Comparison of ENCODE assay signal across 15 cellular contexts in the genomic region with DNA sequence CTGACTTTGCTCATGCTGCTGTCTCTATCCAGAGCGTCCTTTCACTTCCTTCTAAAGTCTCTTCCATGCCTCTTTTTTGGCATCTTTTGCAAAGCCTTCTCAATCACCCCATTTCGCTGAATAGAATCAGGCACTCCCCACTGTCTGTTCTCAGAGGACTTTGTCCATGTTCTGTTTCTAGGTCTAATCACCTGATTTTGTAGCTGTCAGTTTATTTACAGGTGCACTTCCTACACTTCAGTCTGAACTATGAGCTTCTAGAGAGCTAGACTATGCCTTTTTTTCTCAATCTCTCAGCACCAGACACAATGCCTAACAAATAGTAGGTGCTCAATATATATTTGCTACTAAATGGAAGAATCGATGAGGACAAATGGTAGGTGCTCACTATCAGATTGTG. TPM values are rescaled to one million over a fixed set of nuclear protein-coding genes. Genes with fewer than 3 reads are reported as not detected.
"Had no signal": no experiment of that assay in that cellular context is flagged by ENCODE, and none has a peak within 500 bp of the region (broad histone marks: within the 10 kb centered on the region; RNA-seq: fewer than 3 reads in every experiment).

No MANE protein-coding gene starts in this region.

- H3K27me3 ChIP-seq: colonic mucosa, gastroesophageal sphincter, neural progenitor cell, tibial nerve had no signal

- ATAC-seq: activated T-cell treated with anti-CD3 and anti-CD28 coated beads, Interleukin-2, amount 50 U/mL, for 4 hours; gastroesophageal sphincter; stimulated activated memory B cell treated with anti-CD40 and anti-IgM and Interleukin-4, amounts not matched to agents 10 μg/mL and 1 μg/mL and 100 μg/mL, for 72 hours had no signal

- H3K27ac Mint-ChIP-seq: activated CD4-positive, alpha-beta memory T cell treated with anti-CD3 and anti-CD28 coated beads for 36 hours; activated naive CD8-positive, alpha-beta T cell treated with anti-CD3 and anti-CD28 coated beads, Interleukin-2, amount 10 ng/mL, durations not matched to agents 7 days and 5 days; neural progenitor cell; stimulated activated memory B cell treated with anti-CD40 and anti-IgM and Interleukin-4, amounts not matched to agents 10 μg/mL and 1 μg/mL and 100 μg/mL, for 72 hours had no signal

- FAIRE-seq: keratinocyte had no signal

- H3K4me3 ChIP-seq: colonic mucosa, gastroesophageal sphincter, left ventricle myocardium inferior, neural progenitor cell, tibial nerve had no signal

- H3K36me3 ChIP-seq: colonic mucosa, gastroesophageal sphincter, left ventricle myocardium inferior, neural progenitor cell, tibial nerve had no signal

- H3K27me3 Mint-ChIP-seq: activated CD4-positive, alpha-beta memory T cell treated with anti-CD3 and anti-CD28 coated beads for 36 hours had no signal

- H3K27ac ChIP-seq: colonic mucosa, gastroesophageal sphincter, left ventricle myocardium inferior, neural progenitor cell, tibial nerve, VCaP had no signal

- H3K36me3 Mint-ChIP-seq: activated CD4-positive, alpha-beta memory T cell treated with anti-CD3 and anti-CD28 coated beads for 36 hours; activated naive CD8-positive, alpha-beta T cell treated with anti-CD3 and anti-CD28 coated beads, Interleukin-2, amount 10 ng/mL, durations not matched to agents 7 days and 5 days; neural progenitor cell; stimulated activated memory B cell treated with anti-CD40 and anti-IgM and Interleukin-4, amounts not matched to agents 10 μg/mL and 1 μg/mL and 100 μg/mL, for 72 hours had no signal

- DNase-seq: activated CD4-positive, alpha-beta memory T cell treated with anti-CD3 and anti-CD28 coated beads for 36 hours; activated gamma-delta T cell treated with Interleukin-2 at 50 U/mL for 16 hours; activated naive CD8-positive, alpha-beta T cell treated with anti-CD3 and anti-CD28 coated beads, Interleukin-2, amount 10 ng/mL, durations not matched to agents 7 days and 5 days; activated T-cell treated with anti-CD3 and anti-CD28 coated beads, Interleukin-2, amount 50 U/mL, for 4 hours; aorta; effector CD8-positive, alpha-beta T cell; left ventricle myocardium inferior; stimulated activated CD4-positive, alpha-beta T cell treated with anti-CD3 and anti-CD28 coated beads, Interleukin-1b, Interleukin-23, amount 100 ng/mL, for 48 hours had no signal

- H3K4me1 Mint-ChIP-seq: activated naive CD8-positive, alpha-beta T cell treated with anti-CD3 and anti-CD28 coated beads, Interleukin-2, amount 10 ng/mL, durations not matched to agents 7 days and 5 days; stimulated activated memory B cell treated with anti-CD40 and anti-IgM and Interleukin-4, amounts not matched to agents 10 μg/mL and 1 μg/mL and 100 μg/mL, for 72 hours had no signal

- H3K4me3 Mint-ChIP-seq: activated CD4-positive, alpha-beta memory T cell treated with anti-CD3 and anti-CD28 coated beads for 36 hours; activated naive CD8-positive, alpha-beta T cell treated with anti-CD3 and anti-CD28 coated beads, Interleukin-2, amount 10 ng/mL, durations not matched to agents 7 days and 5 days; activated T-cell treated with anti-CD3 and anti-CD28 coated beads, Interleukin-2, amount 50 U/mL, for 4 hours; neural progenitor cell; stimulated activated memory B cell treated with anti-CD40 and anti-IgM and Interleukin-4, amounts not matched to agents 10 μg/mL and 1 μg/mL and 100 μg/mL, for 72 hours had no signal

- H3K9me3 ChIP-seq: colonic mucosa, gastroesophageal sphincter, left ventricle myocardium inferior, tibial nerve had no signal

- H3K9me3 Mint-ChIP-seq: activated CD4-positive, alpha-beta memory T cell treated with anti-CD3 and anti-CD28 coated beads for 36 hours; activated naive CD8-positive, alpha-beta T cell treated with anti-CD3 and anti-CD28 coated beads, Interleukin-2, amount 10 ng/mL, durations not matched to agents 7 days and 5 days; activated T-cell treated with anti-CD3 and anti-CD28 coated beads, Interleukin-2, amount 50 U/mL, for 4 hours; neural progenitor cell; stimulated activated memory B cell treated with anti-CD40 and anti-IgM and Interleukin-4, amounts not matched to agents 10 μg/mL and 1 μg/mL and 100 μg/mL, for 72 hours had no signal

RNA-seq across cellular contexts. Expression of gene TLR4, which starts 29.9 kb away (rescaled TPM):
- total RNA-seq: activated CD4-positive, alpha-beta memory T cell treated with anti-CD3 and anti-CD28 coated beads for 36 hours had no signal
